28 cellular contexts compared by ENCODE assay signal in the genomic region with DNA sequence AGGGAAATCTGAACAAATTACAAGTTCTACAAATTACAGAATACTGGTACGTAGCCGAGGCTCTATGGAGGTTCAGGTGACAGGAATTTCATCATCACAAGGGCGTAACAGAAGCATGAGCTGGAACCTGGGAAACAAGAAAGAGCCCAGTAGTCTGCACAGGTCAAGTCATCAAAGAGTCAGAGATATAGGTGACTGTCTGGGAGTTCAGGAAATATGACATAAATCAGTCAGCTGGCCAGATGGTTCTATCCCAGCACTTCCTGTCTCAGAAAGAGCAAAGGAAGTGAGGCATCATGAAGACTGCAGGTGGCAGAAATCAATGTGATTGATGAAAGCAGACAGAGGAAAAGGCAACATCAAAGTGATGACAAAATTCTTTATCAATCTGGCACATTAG. TPM values are rescaled to one million over a fixed set of nuclear protein-coding genes. Genes with fewer than 3 reads are reported as not detected.
DNase-seq lines count a peak whose midpoint lies in the region; ATAC-seq, FAIRE-seq and TF ChIP-seq lines count a peak whose summit lies in the region.
"Had no signal": no experiment of that assay in that cellular context is flagged by ENCODE, and none has a peak within 500 bp of the region (broad histone marks: within the 10 kb centered on the region; RNA-seq: fewer than 3 reads in every experiment).

No MANE protein-coding gene starts in this region.

- dilution Hi-C loops in keratinocyte (cut with MboI; ENCODE audit: extremely low pct_ligation_motif_present, low sequenced_read_pairs), result no loop called here

- H3K27me3 ChIP-seq in astrocyte (ENCODE audit: insufficient read depth, low read length) (no peaks in the 10 kb centered on the region), keratinocyte (ENCODE audit: control insufficient read depth, extremely low read depth, insufficient read depth, low read length) (no peaks in the 10 kb centered on the region), pancreas (peaks cover 0 to 8% (median 0%) of the 10 kb centered on the region in 4 donors), small intestine (ENCODE audit: control insufficient read depth in 2 of 2, insufficient read depth in 2 of 2, low read length in 2 of 2) (no peaks in the 10 kb centered on the region)
- H3K27me3 ChIP-seq: BE2C, tibial nerve had no signal

- no peak overlapping the region for H3K27ac Mint-ChIP-seq in astrocyte (ENCODE audit: unreplicated experiment)
- H3K27ac Mint-ChIP-seq: activated B cell treated with CpG ODN at 0.5 μM for 24 hours; activated CD8-positive, alpha-beta T cell treated with anti-CD3 and anti-CD28 coated beads for 36 hours; activated naive CD4-positive, alpha-beta T cell treated with anti-CD3 and anti-CD28 coated beads for 36 hours; activated T-cell treated with anti-CD3 and anti-CD28 coated beads, Interleukin-2, amount 50 U/mL, for 24 hours; stimulated activated naive CD8-positive, alpha-beta T cell treated with anti-CD3 and anti-CD28 coated beads, Interleukin-15, Interleukin-2, amounts not matched to agents 100 ng/mL and 50 ng/mL, for 24 hours had no signal

- H3K9ac ChIP-seq in astrocyte (ENCODE audit: low read length) (no peak overlapping the region), keratinocyte (ENCODE audit: control insufficient read depth, extremely low read depth, insufficient read depth, low read length) (no peak overlapping the region)

- no peaks in the 10 kb centered on the region for H3K9me3 Mint-ChIP-seq in astrocyte (ENCODE audit: unreplicated experiment)
- H3K9me3 Mint-ChIP-seq: activated B cell treated with CpG ODN at 0.5 μM for 24 hours; activated CD8-positive, alpha-beta T cell treated with anti-CD3 and anti-CD28 coated beads for 36 hours; activated T-cell treated with anti-CD3 and anti-CD28 coated beads, Interleukin-2, amount 50 U/mL, for 24 hours; neural crest cell had no signal

- TF ChIP-seq CTCF in astrocyte (IDR thresholded peaks at IDR 0.05; ENCODE audit: insufficient read depth, low read depth, low read length) (no peak), keratinocyte (optimal IDR thresholded peaks at IDR 0.05 in 1 of 3, IDR thresholded peaks at IDR 0.05 in 1 of 3, conservative IDR thresholded peaks at IDR 0.05 in 1 of 3; ENCODE audit: extremely low read depth in 1 of 3, insufficient read depth in 2 of 3, low read length in 3 of 3) (no peak), pancreas (IDR thresholded peaks at IDR 0.05) (no peak)

- 38 to 56% methylated on average over 3 of the region's 3 CpGs for WGBS in pancreas, 2 donors
- WGBS in small intestine, 3 donors, result 70 to 84% (median 74%) methylated on average over 3 of the region's 3 CpGs

- H3K4me3 Mint-ChIP-seq in astrocyte (ENCODE audit: unreplicated experiment), result no peak overlapping the region
- H3K4me3 Mint-ChIP-seq: activated B cell treated with CpG ODN at 0.5 μM for 24 hours; activated CD8-positive, alpha-beta T cell treated with anti-CD3 and anti-CD28 coated beads for 36 hours; activated naive CD4-positive, alpha-beta T cell treated with anti-CD3 and anti-CD28 coated beads for 36 hours; activated T-cell treated with anti-CD3 and anti-CD28 coated beads, Interleukin-2, amount 50 U/mL, for 24 hours; neural crest cell; stimulated activated naive CD8-positive, alpha-beta T cell treated with anti-CD3 and anti-CD28 coated beads, Interleukin-15, Interleukin-2, amounts not matched to agents 100 ng/mL and 50 ng/mL, for 24 hours had no signal

- no peaks in the 10 kb centered on the region for H3K36me3 ChIP-seq in astrocyte (ENCODE audit: insufficient read depth, low read length)
- no peaks in the 10 kb centered on the region for H3K36me3 ChIP-seq in keratinocyte (ENCODE audit: control insufficient read depth in 2 of 2, extremely low read depth in 1 of 2, insufficient read depth in 2 of 2, low read length in 2 of 2)
- no peaks in the 10 kb centered on the region for H3K36me3 ChIP-seq in pancreas
- no peaks in the 10 kb centered on the region for H3K36me3 ChIP-seq in small intestine (ENCODE audit: control insufficient read depth in 2 of 2, insufficient read depth in 2 of 2, low read length in 2 of 2)
- H3K36me3 ChIP-seq: BE2C, tibial nerve had no signal

- FAIRE-seq in astrocyte (lab: Jason Lieb, UNC), result no peak
- FAIRE-seq in keratinocyte (lab: Jason Lieb, UNC), result peak; percentile 63
- no peak for FAIRE-seq in pancreas (lab: Jason Lieb, UNC)
- FAIRE-seq in small intestine (lab: Jason Lieb, UNC), result no peak

- no peaks in the 10 kb centered on the region for H4K20me1 ChIP-seq in astrocyte (ENCODE audit: insufficient read depth, low read length)
- H4K20me1 ChIP-seq in keratinocyte (ENCODE audit: control insufficient read depth, extremely low read depth, insufficient read depth, low read length), result no peaks in the 10 kb centered on the region

- H2AFZ ChIP-seq in astrocyte (ENCODE audit: low read depth, low read length) (no peak overlapping the region), keratinocyte (ENCODE audit: control insufficient read depth, low read length) (no peak overlapping the region)

- no peaks in the 10 kb centered on the region for H3K9me3 ChIP-seq in astrocyte (ENCODE audit: insufficient read depth, low read depth, low read length)
- H3K9me3 ChIP-seq in keratinocyte (ENCODE audit: control insufficient read depth, low read depth, low read length), result no peaks in the 10 kb centered on the region
- H3K9me3 ChIP-seq in pancreas, result no peaks in the 10 kb centered on the region
- no peaks in the 10 kb centered on the region for H3K9me3 ChIP-seq in small intestine (ENCODE audit: control insufficient read depth, low read depth)
- H3K9me3 ChIP-seq: BE2C, mucosa of descending colon, tibial nerve had no signal

- peaks cover 32% of the 10 kb centered on the region for H3K4me1 Mint-ChIP-seq in astrocyte (ENCODE audit: low read depth, unreplicated experiment)
- H3K4me1 Mint-ChIP-seq: activated B cell treated with CpG ODN at 0.5 μM for 24 hours, neural crest cell had no signal

- DNase-seq in A172 (ENCODE audit: low spot score) (peak; percentile 83), M059J (ENCODE audit: low read depth) (peak; percentile 36), astrocyte (ENCODE audit: low read depth) (peak; percentile 27), keratinocyte (ENCODE audit: low read depth, low spot score) (no peak), pancreas (no peak), NCI-H2081 treated with DMSO at 0.1 percent for 48 hours (lab: John Stamatoyannopoulos, UW) (no peak), small intestine (no peak)
- DNase-seq in activated effector memory CD4-positive, alpha-beta T cell treated with anti-CD3 and anti-CD28 coated beads, Interleukin-2, amount 50 U/mL, for 16 hours, result no peak
- DNase-seq: 8988T; activated B cell treated with CpG ODN at 0.5 μM for 24 hours; activated CD8-positive, alpha-beta T cell treated with anti-CD3 and anti-CD28 coated beads for 36 hours; activated naive CD4-positive, alpha-beta T cell treated with anti-CD3 and anti-CD28 coated beads for 36 hours; activated T-cell treated with anti-CD3 and anti-CD28 coated beads, Interleukin-2, amount 50 U/mL, for 24 hours; amygdala; BE2C; effector memory CD4-positive, alpha-beta T cell; H7; left ventricle myocardium superior; mucosa of descending colon; NCI-H1105; NCI-H2107; NCI-H526; stimulated activated CD4-positive, alpha-beta T cell treated with anti-CD3 and anti-CD28 coated beads, Interleukin-2, amount 100 ng/mL, for 48 hours; T-helper 2 cell had no signal

- H3K4me1 ChIP-seq in astrocyte (ENCODE audit: insufficient read depth, low read length), result no peaks in the 10 kb centered on the region
- no peaks in the 10 kb centered on the region for H3K4me1 ChIP-seq in keratinocyte (ENCODE audit: control insufficient read depth, extremely low read depth, insufficient read depth, low read length)
- no peaks in the 10 kb centered on the region for H3K4me1 ChIP-seq in pancreas
- H3K4me1 ChIP-seq in small intestine (ENCODE audit: control insufficient read depth in 2 of 2, insufficient read depth in 1 of 2, low read depth in 1 of 2, low read length in 1 of 2), result no peaks in the 10 kb centered on the region
- H3K4me1 ChIP-seq: BE2C, tibial nerve had no signal

- H3K9me1 ChIP-seq in keratinocyte (ENCODE audit: control insufficient read depth, extremely low read depth, insufficient read depth, low read length), result no peaks in the 10 kb centered on the region

- H3K4me3 ChIP-seq in astrocyte (ENCODE audit: insufficient read depth, low read depth, low read length), result no peak overlapping the region
- H3K4me3 ChIP-seq in keratinocyte (ENCODE audit: control insufficient read depth in 2 of 3, extremely low read depth in 1 of 3, insufficient read depth in 2 of 3, low read depth in 1 of 3, low read length in 3 of 3), result no peak overlapping the region
- no peak overlapping the region for H3K4me3 ChIP-seq in pancreas
- H3K4me3 ChIP-seq in small intestine (ENCODE audit: low read depth in 1 of 2, low read length in 2 of 2), result no peak overlapping the region
- H3K4me3 ChIP-seq: mucosa of descending colon, smooth muscle cell, tibial nerve had no signal

- H3K36me3 Mint-ChIP-seq in astrocyte (ENCODE audit: low read depth, unreplicated experiment), result no peaks in the 10 kb centered on the region

- intact Hi-C loops in pancreas (cut with DNase I), result no loop called here

- ATAC-seq in pancreas, result no peak
- ATAC-seq: activated CD8-positive, alpha-beta T cell treated with anti-CD3 and anti-CD28 coated beads for 36 hours; left ventricle myocardium superior; mucosa of descending colon had no signal

- H3K79me2 ChIP-seq in astrocyte (ENCODE audit: insufficient read depth, low read length) (no peaks in the 10 kb centered on the region), keratinocyte (ENCODE audit: control insufficient read depth, insufficient read depth, low read length) (no peaks in the 10 kb centered on the region)

- H3K27me3 Mint-ChIP-seq in astrocyte (ENCODE audit: low read depth, unreplicated experiment), result no peaks in the 10 kb centered on the region
- H3K27me3 Mint-ChIP-seq: activated B cell treated with CpG ODN at 0.5 μM for 24 hours; stimulated activated naive CD8-positive, alpha-beta T cell treated with anti-CD3 and anti-CD28 coated beads, Interleukin-15, Interleukin-2, amounts not matched to agents 100 ng/mL and 50 ng/mL, for 24 hours had no signal

- H3K27ac ChIP-seq in astrocyte (ENCODE audit: low read depth, low read length) (no peak overlapping the region), keratinocyte (ENCODE audit: control insufficient read depth, insufficient read depth, low read length) (no peak overlapping the region), pancreas (no peak overlapping the region), small intestine (ENCODE audit: low read depth in 1 of 2, low read length in 1 of 2) (no peak overlapping the region)
- H3K27ac ChIP-seq: tibial nerve had no signal

- H3K4me2 ChIP-seq in astrocyte (ENCODE audit: low read length) (no peak overlapping the region), keratinocyte (ENCODE audit: control insufficient read depth, extremely low read depth, insufficient read depth, low read depth, low read length) (no peak overlapping the region)
- H3K4me2 ChIP-seq: smooth muscle cell had no signal

RNA-seq across cellular contexts. Expression of a gene that starts 23.3 kb away (rescaled TPM):
- 1.5 and 2.9 TPM in 2 replicates for total RNA-seq in A172 (2014; rRNA removed; shearing (Covaris generic))
- total RNA-seq in M059J (2014; rRNA removed; shearing (Covaris generic)), result 0.32 and 0.37 TPM in 2 replicates
- total RNA-seq in astrocyte (0.61 and 1.0 TPM in 2 replicates), pancreas (1 to 10 TPM in 5 of 6 donors, under 1 TPM in 1; 0.93 to 2.3 (median 1.5) TPM)
- polyA plus RNA-seq in keratinocyte (0.05 to 0.06 TPM (median 0.05 TPM) in 3 replicates), pancreas (1 to 10 TPM; 2.0 to 3.2 TPM), small intestine (10 to 100 TPM in 1 of 3 donors, under 1 TPM in 2; 0.45 to 10.3 (median 0.54) TPM)
- polyA plus RNA-seq in keratinocyte (2011; ENCODE audit: low read depth), result 3.7 TPM
- 0.05 and 0.10 TPM in 2 replicates for polyA plus RNA-seq in keratinocyte (2011; cell fraction: cytosol; rRNA removed)
- 0.04 and 0.11 TPM in 2 replicates for polyA plus RNA-seq in keratinocyte (2011; cell fraction: nucleus; rRNA removed)
- polyA plus RNA-seq in keratinocyte (2012; ENCODE audit: low replicate concordance), result 0.11 and 4.7 TPM in 2 replicates
- 0.06 to 0.10 TPM in 2 of 3 replicates, not detected in the other for polyA minus RNA-seq in keratinocyte
- polyA minus RNA-seq in keratinocyte (2011; cell fraction: cytosol; rRNA and poly(A)+ RNA removed), result not detected
- polyA minus RNA-seq in keratinocyte (2011; cell fraction: nucleus; rRNA and poly(A)+ RNA removed), result not detected in 2 replicates
- total RNA-seq: activated B cell treated with CpG ODN at 0.5 μM for 24 hours; activated CD8-positive, alpha-beta T cell treated with anti-CD3 and anti-CD28 coated beads for 36 hours; activated naive CD4-positive, alpha-beta T cell treated with anti-CD3 and anti-CD28 coated beads for 36 hours; neural crest cell; smooth muscle cell had no signal
- polyA plus RNA-seq: smooth muscle cell had no signal

RNA-seq across cellular contexts. Expression of a gene that starts 29.6 kb away (rescaled TPM):
- 0.93 and 0.96 TPM in 2 replicates for total RNA-seq in A172 (2014; rRNA removed; shearing (Covaris generic))
- not detected in 2 replicates for total RNA-seq in M059J (2014; rRNA removed; shearing (Covaris generic))
- total RNA-seq in astrocyte, result 0.36 and 0.45 TPM in 2 replicates
- not detected in 3 replicates for polyA plus RNA-seq in keratinocyte
- not detected for polyA plus RNA-seq in keratinocyte (2011; ENCODE audit: low read depth)
- polyA plus RNA-seq in keratinocyte (2011; cell fraction: cytosol; rRNA removed), result not detected in 2 replicates
- polyA plus RNA-seq in keratinocyte (2011; cell fraction: nucleus; rRNA removed), result not detected in 2 replicates
- polyA plus RNA-seq in keratinocyte (2012; ENCODE audit: low replicate concordance), result not detected in 2 replicates
- not detected in 3 replicates for polyA minus RNA-seq in keratinocyte
- polyA minus RNA-seq in keratinocyte (2011; cell fraction: cytosol; rRNA and poly(A)+ RNA removed), result not detected
- polyA minus RNA-seq in keratinocyte (2011; cell fraction: nucleus; rRNA and poly(A)+ RNA removed), result not detected in 2 replicates
- total RNA-seq in pancreas, result 1 to 10 TPM in 2 of 6 donors, under 1 TPM in 3, not detected in 1; 0.12 to 1.9 (median 0.81) TPM
- 10 to 100 TPM in 1 of 2 donors, 1 to 10 TPM in 1; 5.5 to 28.1 TPM for polyA plus RNA-seq in pancreas
- polyA plus RNA-seq in small intestine, result 100 to 1,000 TPM in 1 of 3 donors, not detected in 2; 125 TPM
- total RNA-seq: activated B cell treated with CpG ODN at 0.5 μM for 24 hours; activated CD8-positive, alpha-beta T cell treated with anti-CD3 and anti-CD28 coated beads for 36 hours; activated naive CD4-positive, alpha-beta T cell treated with anti-CD3 and anti-CD28 coated beads for 36 hours; H7; neural crest cell; smooth muscle cell had no signal
- polyA plus RNA-seq: smooth muscle cell had no signal

Comparison
In these comparisons a context has a peak if more than half of its experiments do, and no peak if none do; other contexts are left out.
1. DNase-seq: peak in A172 (single experiment), M059J (single experiment) and astrocyte (single experiment); none in keratinocyte (single experiment), pancreas (0 of 6), NCI-H2081 treated with DMSO at 0.1 percent for 48 hours (single experiment), small intestine (single experiment) and activated effector memory CD4-positive, alpha-beta T cell treated with anti-CD3 and anti-CD28 coated beads, Interleukin-2, amount 50 U/mL, for 16 hours (single experiment).